In genomic region chr5:84202136-84202535, GRCh38 we compare ENCODE assay signal across 18 cellular contexts.
"Had no signal": no experiment of that assay in that cellular context is flagged by ENCODE, and none has a peak within 500 bp of the region (broad histone marks: within the 10 kb centered on the region; RNA-seq: fewer than 3 reads in every experiment).

No MANE protein-coding gene starts in this region.

- DNase-seq: effector CD4-positive, alpha-beta T cell; endodermal cell; erythroblast; heart left ventricle; hippocampal formation; kidney glomerular epithelial cell; mesendoderm; naive B cell; psoas muscle; retina; stimulated activated naive CD4-positive, alpha-beta T cell; thyroid gland had no signal

- H3K27me3 Mint-ChIP-seq: type B pancreatic cell had no signal

- H3K36me3 ChIP-seq: heart left ventricle, suprapubic skin, thyroid gland had no signal

- ATAC-seq: heart left ventricle, psoas muscle, sciatic nerve had no signal

- H3K4me1 Mint-ChIP-seq: naive B cell, nephron had no signal

- H3K4me3 Mint-ChIP-seq: endodermal cell, naive B cell, nephron, type B pancreatic cell had no signal

- H3K27ac Mint-ChIP-seq: endodermal cell, naive B cell, nephron, type B pancreatic cell had no signal

- H3K4me3 ChIP-seq: coronary artery, heart left ventricle, psoas muscle, skin epidermis, suprapubic skin, thyroid gland had no signal

- H3K9me3 Mint-ChIP-seq: endodermal cell, nephron, type B pancreatic cell had no signal

- H3K36me3 Mint-ChIP-seq: naive B cell, type B pancreatic cell had no signal

- H3K27me3 ChIP-seq: heart left ventricle, suprapubic skin, thyroid gland had no signal
